2 cellular contexts compared by ENCODE assay signal in the genomic region with DNA sequence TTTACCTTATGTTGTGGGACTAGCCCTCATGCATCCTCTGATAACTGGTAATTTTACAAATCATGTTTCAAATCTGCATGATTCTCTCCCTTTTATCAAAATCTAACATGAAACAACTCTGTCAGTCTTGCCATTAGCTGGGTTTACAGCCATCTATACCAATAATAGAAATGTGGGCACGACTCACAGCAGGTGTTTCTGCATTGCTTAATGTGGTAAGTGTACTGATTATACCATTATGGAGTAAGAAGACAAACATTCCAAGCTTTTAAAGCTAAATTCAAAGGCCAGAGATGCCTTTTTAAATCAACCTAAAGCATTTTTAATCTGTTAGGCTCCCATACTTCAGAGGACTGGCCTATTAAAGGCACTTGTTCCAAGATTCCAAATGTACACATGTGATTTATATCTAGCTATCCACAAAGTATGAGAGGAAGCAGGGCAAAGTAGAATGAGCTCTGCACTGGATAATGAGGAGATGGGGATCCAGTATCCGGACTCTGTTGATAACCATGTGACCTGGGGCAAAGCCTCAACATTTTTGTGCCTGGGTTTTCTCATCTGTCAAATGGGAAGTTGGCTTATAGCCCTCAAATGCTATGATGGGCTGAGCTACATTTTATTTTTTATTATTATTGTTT.
TF ChIP-seq lines count a peak whose summit lies in the region.

No MANE protein-coding gene starts in this region.

TF ChIP-seq in IMR-90, 13 proteins besides CTCF, POLR2A, EP300 and RAD21:
- TF ChIP-seq BHLHE40 (IDR thresholded peaks at IDR 0.05; ENCODE audit: low read depth, low read length) (no peak), NFE2L2 (IDR thresholded peaks at IDR 0.05; ENCODE audit: low read depth, low read length) (no peak), CHD1 (IDR thresholded peaks at IDR 0.05; ENCODE audit: low read depth, low read length) (no peak), CEBPB (IDR thresholded peaks at IDR 0.05; ENCODE audit: low read depth, low read length) (no peak), RFX5 (IDR thresholded peaks at IDR 0.05; ENCODE audit: low read depth, low read length) (no peak), FOS (IDR thresholded peaks at IDR 0.05; ENCODE audit: low read depth, low read length) (no peak), MAFK (IDR thresholded peaks at IDR 0.05; ENCODE audit: low read depth, low read length) (no peak), USF2 (IDR thresholded peaks at IDR 0.05; ENCODE audit: low read depth, low read length) (no peak), MAZ (IDR thresholded peaks at IDR 0.05; ENCODE audit: borderline replicate concordance, low read depth, low read length) (no peak), RCOR1 (IDR thresholded peaks at IDR 0.05; ENCODE audit: insufficient replicate concordance, low read length) (no peak), MXI1 (IDR thresholded peaks at IDR 0.05; ENCODE audit: borderline replicate concordance, low read depth, low read length) (no peak), SMC3 (IDR thresholded peaks at IDR 0.05; ENCODE audit: low read depth, low read length) (no peak)
- TF ChIP-seq, protein P1, sequence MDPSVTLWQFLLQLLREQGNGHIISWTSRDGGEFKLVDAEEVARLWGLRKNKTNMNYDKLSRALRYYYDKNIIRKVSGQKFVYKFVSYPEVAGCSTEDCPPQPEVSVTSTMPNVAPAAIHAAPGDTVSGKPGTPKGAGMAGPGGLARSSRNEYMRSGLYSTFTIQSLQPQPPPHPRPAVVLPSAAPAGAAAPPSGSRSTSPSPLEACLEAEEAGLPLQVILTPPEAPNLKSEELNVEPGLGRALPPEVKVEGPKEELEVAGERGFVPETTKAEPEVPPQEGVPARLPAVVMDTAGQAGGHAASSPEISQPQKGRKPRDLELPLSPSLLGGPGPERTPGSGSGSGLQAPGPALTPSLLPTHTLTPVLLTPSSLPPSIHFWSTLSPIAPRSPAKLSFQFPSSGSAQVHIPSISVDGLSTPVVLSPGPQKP (IDR thresholded peaks at IDR 0.05; ENCODE audit: borderline replicate concordance, low read depth, low read length), result no peak

TF ChIP-seq in SK-N-SH, 30 proteins besides CTCF, POLR2A, EP300 and RAD21:
- TF ChIP-seq RCOR1 (IDR thresholded peaks at IDR 0.05; ENCODE audit: low read length), result peak; percentile 65
- no peak for TF ChIP-seq MXI1 (IDR thresholded peaks at IDR 0.05; ENCODE audit: low read depth, low read length)
- TF ChIP-seq RFX5 (IDR thresholded peaks at IDR 0.05; ENCODE audit: low read length), result no peak
- no peak for TF ChIP-seq CHD2 (IDR thresholded peaks at IDR 0.05; ENCODE audit: low read length, partially characterized antibody)
- TF ChIP-seq YY1 (IDR thresholded peaks at IDR 0.05; ENCODE audit: low read depth), result no peak
- TF ChIP-seq, protein P2, sequence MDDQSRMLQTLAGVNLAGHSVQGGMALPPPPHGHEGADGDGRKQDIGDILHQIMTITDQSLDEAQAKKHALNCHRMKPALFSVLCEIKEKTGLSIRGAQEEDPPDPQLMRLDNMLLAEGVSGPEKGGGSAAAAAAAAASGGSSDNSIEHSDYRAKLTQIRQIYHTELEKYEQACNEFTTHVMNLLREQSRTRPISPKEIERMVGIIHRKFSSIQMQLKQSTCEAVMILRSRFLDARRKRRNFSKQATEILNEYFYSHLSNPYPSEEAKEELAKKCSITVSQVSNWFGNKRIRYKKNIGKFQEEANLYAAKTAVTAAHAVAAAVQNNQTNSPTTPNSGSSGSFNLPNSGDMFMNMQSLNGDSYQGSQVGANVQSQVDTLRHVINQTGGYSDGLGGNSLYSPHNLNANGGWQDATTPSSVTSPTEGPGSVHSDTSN (IDR thresholded peaks at IDR 0.05), result peak; percentile 62; the same call in 1 of the 2 replicates
- TF ChIP-seq, protein P3, sequence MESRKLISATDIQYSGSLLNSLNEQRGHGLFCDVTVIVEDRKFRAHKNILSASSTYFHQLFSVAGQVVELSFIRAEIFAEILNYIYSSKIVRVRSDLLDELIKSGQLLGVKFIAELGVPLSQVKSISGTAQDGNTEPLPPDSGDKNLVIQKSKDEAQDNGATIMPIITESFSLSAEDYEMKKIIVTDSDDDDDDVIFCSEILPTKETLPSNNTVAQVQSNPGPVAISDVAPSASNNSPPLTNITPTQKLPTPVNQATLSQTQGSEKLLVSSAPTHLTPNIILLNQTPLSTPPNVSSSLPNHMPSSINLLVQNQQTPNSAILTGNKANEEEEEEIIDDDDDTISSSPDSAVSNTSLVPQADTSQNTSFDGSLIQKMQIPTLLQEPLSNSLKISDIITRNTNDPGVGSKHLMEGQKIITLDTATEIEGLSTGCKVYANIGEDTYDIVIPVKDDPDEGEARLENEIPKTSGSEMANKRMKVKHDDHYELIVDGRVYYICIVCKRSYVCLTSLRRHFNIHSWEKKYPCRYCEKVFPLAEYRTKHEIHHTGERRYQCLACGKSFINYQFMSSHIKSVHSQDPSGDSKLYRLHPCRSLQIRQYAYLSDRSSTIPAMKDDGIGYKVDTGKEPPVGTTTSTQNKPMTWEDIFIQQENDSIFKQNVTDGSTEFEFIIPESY (IDR thresholded peaks at IDR 0.05; ENCODE audit: borderline replicate concordance, low read depth), result no peak
- TF ChIP-seq NFIC (IDR thresholded peaks at IDR 0.05; ENCODE audit: borderline replicate concordance), result peak; percentile 31
- TF ChIP-seq TAF1 (IDR thresholded peaks at IDR 0.05; ENCODE audit: borderline replicate concordance, low read depth, low read length), result no peak
- TF ChIP-seq RXRA (IDR thresholded peaks at IDR 0.05; ENCODE audit: borderline replicate concordance, low read depth), result peak; percentile 29; the same call in 1 of the 2 replicates
- no peak for TF ChIP-seq REST (IDR thresholded peaks at IDR 0.05; ENCODE audit: low read depth, low read length)
- TF ChIP-seq USF2 (IDR thresholded peaks at IDR 0.05; ENCODE audit: borderline replicate concordance, low read depth, low read length), result no peak
- TF ChIP-seq, protein P4, sequence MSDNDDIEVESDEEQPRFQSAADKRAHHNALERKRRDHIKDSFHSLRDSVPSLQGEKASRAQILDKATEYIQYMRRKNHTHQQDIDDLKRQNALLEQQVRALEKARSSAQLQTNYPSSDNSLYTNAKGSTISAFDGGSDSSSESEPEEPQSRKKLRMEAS (IDR thresholded peaks at IDR 0.05; ENCODE audit: low read depth), result no peak
- peak; percentile 16 for TF ChIP-seq JUND (IDR thresholded peaks at IDR 0.05)
- no peak for TF ChIP-seq EZH2phosphoT487 (IDR thresholded peaks at IDR 0.05; ENCODE audit: borderline replicate concordance, low read depth)
- no peak for TF ChIP-seq GABPA (IDR thresholded peaks at IDR 0.05; ENCODE audit: low read depth)
- TF ChIP-seq, protein P5, sequence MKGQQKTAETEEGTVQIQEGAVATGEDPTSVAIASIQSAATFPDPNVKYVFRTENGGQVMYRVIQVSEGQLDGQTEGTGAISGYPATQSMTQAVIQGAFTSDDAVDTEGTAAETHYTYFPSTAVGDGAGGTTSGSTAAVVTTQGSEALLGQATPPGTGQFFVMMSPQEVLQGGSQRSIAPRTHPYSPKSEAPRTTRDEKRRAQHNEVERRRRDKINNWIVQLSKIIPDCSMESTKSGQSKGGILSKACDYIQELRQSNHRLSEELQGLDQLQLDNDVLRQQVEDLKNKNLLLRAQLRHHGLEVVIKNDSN (IDR thresholded peaks at IDR 0.05; ENCODE audit: borderline replicate concordance, low read depth), result peak; percentile 55; the same call in 1 of the 2 replicates
- TF ChIP-seq TCF12 (IDR thresholded peaks at IDR 0.05), result peak; percentile 90
- no peak for TF ChIP-seq ELF1 (IDR thresholded peaks at IDR 0.05)
- TF ChIP-seq TEAD4 (IDR thresholded peaks at IDR 0.05; ENCODE audit: borderline replicate concordance, insufficient read depth), result peak; percentile 55
- peak; percentile 23; the same call in 1 of the 2 replicates for TF ChIP-seq POLR2AphosphoS5 (IDR thresholded peaks at IDR 0.05; ENCODE audit: low read depth, low read length)
- no peak; the same call in 1 of the 2 replicates for TF ChIP-seq FOXJ3 (CRISPR knock-in tag; IDR thresholded peaks at IDR 0.05)
- TF ChIP-seq, protein P6, sequence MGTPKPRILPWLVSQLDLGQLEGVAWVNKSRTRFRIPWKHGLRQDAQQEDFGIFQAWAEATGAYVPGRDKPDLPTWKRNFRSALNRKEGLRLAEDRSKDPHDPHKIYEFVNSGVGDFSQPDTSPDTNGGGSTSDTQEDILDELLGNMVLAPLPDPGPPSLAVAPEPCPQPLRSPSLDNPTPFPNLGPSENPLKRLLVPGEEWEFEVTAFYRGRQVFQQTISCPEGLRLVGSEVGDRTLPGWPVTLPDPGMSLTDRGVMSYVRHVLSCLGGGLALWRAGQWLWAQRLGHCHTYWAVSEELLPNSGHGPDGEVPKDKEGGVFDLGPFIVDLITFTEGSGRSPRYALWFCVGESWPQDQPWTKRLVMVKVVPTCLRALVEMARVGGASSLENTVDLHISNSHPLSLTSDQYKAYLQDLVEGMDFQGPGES (IDR thresholded peaks at IDR 0.05; ENCODE audit: low read depth, low read length), result no peak
